Comparison of ENCODE assay signal across 21 cellular contexts in the genomic region with DNA sequence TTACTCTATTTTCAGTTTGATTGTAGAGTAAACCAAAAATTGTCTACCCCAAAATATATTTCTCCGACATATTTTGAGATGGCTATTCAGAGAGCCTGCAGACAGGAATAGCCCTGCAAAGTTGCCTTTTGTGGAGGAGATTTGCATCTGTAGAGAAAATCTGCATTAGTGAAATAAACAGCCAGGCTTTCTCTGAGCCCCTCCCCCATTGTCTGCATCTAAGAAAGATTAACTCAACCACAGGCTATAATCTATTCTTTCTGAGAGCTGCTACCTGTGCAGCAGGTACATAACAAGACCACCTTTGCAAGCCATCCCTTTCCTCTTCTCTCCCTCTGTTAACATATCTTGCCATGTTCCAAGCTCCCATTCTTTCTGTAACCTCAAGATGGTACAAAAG.
A peak's percentile ranks its signal among the peaks of the same experiment; 100 is the strongest.
DNase-seq lines count a peak whose midpoint lies in the region; ATAC-seq, FAIRE-seq and TF ChIP-seq lines count a peak whose summit lies in the region.
"Had no signal": no experiment of that assay in that cellular context is flagged by ENCODE, and none has a peak within 500 bp of the region (broad histone marks: within the 10 kb centered on the region; RNA-seq: fewer than 3 reads in every experiment).

No MANE protein-coding gene starts in this region.

- no peak overlapping the region for H4K8ac ChIP-seq in H1 (ENCODE audit: extremely low read depth, insufficient read depth, low read length)

- no peak overlapping the region for H3K4ac ChIP-seq in H1 (replicated peaks; ENCODE audit: insufficient read length, low read depth, low read length)

- H3K79me2 ChIP-seq in GM23338 (replicated peaks; ENCODE audit: insufficient read depth) (no peaks in the 10 kb centered on the region), H1 (ENCODE audit: control insufficient read depth in 1 of 2, insufficient read depth in 2 of 2, low read length in 2 of 2) (no peaks in the 10 kb centered on the region), OCI-LY7 (ENCODE audit: insufficient read depth, low read depth, low read length) (no peaks in the 10 kb centered on the region)

- H3K4me3 Mint-ChIP-seq in GM23338 = no peak overlapping the region
- H3K4me3 Mint-ChIP-seq: CD4-positive, alpha-beta T cell had no signal

- BruUV-seq in OCI-LY7 (replicated peaks; lab: Mats Ljungman, UMichigan) = no TSS peak

- H4K5ac ChIP-seq in H1 (ENCODE audit: insufficient read length, low read depth, low read length) = peak overlapping the region; percentile 84

- no peak for TF ChIP-seq EP300 in H1 (IDR thresholded peaks at IDR 0.05; ENCODE audit: borderline replicate concordance in 1 of 2, low read depth in 2 of 2, low read length in 2 of 2)

- H2BK12ac ChIP-seq in H1 (ENCODE audit: low read depth, low read length) = no peak overlapping the region

- H3K27me3 ChIP-seq in GM23338 (ENCODE audit: insufficient read depth) (no peaks in the 10 kb centered on the region), HUES64 (ENCODE audit: insufficient read depth, low read length) (no peaks in the 10 kb centered on the region), H1 (replicated peaks in 1 of 4; ENCODE audit: control insufficient read depth in 3 of 4, extremely low read depth in 1 of 4, insufficient read depth in 3 of 4, low read length in 3 of 4) (no peaks in the 10 kb centered on the region)

- DNase-seq in GM23338 (ENCODE audit: low spot score) (peak; percentile 54), H1 (ENCODE audit: low read depth in 1 of 2, low spot score in 2 of 2) (no peak), iPS-NIHi11 (ENCODE audit: low spot score) (peak; percentile 10), caudate nucleus (lab: John Stamatoyannopoulos, UW) (no peak), NCI-H446 (lab: John Stamatoyannopoulos, UW) (no peak), OCI-LY7 (ENCODE audit: low spot score) (no peak)
- DNase-seq: AML-193; CD4-positive, alpha-beta T cell; DMS153; DMS79; GDM1; HCEC 1CT had no signal

- POLR2A ChIA-PET in H1 (lab: Charles Lee; ENCODE audit: partially characterized antibody) = no interaction called here
- POLR2A ChIA-PET in OCI-LY7 (lab: Charles Lee) = no interaction called here

- H3K9me3 ChIP-seq in HUES64 (ENCODE audit: insufficient read depth, low read depth, low read length) (peaks cover 12% of the 10 kb centered on the region), H1 (ENCODE audit: insufficient read depth in 2 of 2, low read depth in 1 of 2, low read length in 1 of 2) (peaks cover 0 to 12% of the 10 kb centered on the region in 2 experiments; a peak in 2 of 4 replicates), OCI-LY7 (ENCODE audit: low read length) (no peaks in the 10 kb centered on the region)
- H3K9me3 ChIP-seq: A549 had no signal

- H2AFZ ChIP-seq in GM23338 (no peak overlapping the region), H1 (ENCODE audit: low read length) (no peak overlapping the region), OCI-LY7 (ENCODE audit: low read length) (no peak overlapping the region)

- H4K20me1 ChIP-seq in GM23338 (replicated peaks; ENCODE audit: insufficient read depth) = no peaks in the 10 kb centered on the region
- no peaks in the 10 kb centered on the region for H4K20me1 ChIP-seq in H1 (replicated peaks in 1 of 2; ENCODE audit: control insufficient read depth in 1 of 2, insufficient read depth in 2 of 2, low read length in 2 of 2)
- H4K20me1 ChIP-seq in OCI-LY7 (ENCODE audit: insufficient read depth, low read length) = no peaks in the 10 kb centered on the region

- H3K23me2 ChIP-seq in H1 (ENCODE audit: low read depth, low read length) = no peaks in the 10 kb centered on the region

- no peak for TF ChIP-seq RAD21 in H1 (IDR thresholded peaks at IDR 0.05 in 1 of 2, conservative IDR thresholded peaks at IDR 0.05 in 1 of 2; ENCODE audit: low read depth in 2 of 2, low read length in 2 of 2)

- peak; percentile 44; the same call in 2 of the 3 replicates for ATAC-seq in GM23338
- ATAC-seq: A549 had no signal

- H3K27me3 Mint-ChIP-seq in GM23338 (ENCODE audit: insufficient read depth, low read depth, poor library complexity) = no peaks in the 10 kb centered on the region
- H3K27me3 Mint-ChIP-seq: CD4-positive, alpha-beta T cell had no signal

- H3K9me2 ChIP-seq in GM23338 (ENCODE audit: insufficient read depth) (peaks cover 12% of the 10 kb centered on the region), OCI-LY7 (ENCODE audit: insufficient read depth, low read length) (no peaks in the 10 kb centered on the region)

- intact Hi-C loops in OCI-LY7 (cut with micrococcal nuclease; ENCODE audit: unreplicated experiment) = no loop called here

- no peaks in the 10 kb centered on the region for H3F3A ChIP-seq in GM23338 (replicated peaks; ENCODE audit: low read depth)

- peak overlapping the region; percentile 55 for H2BK120ac ChIP-seq in H1 (replicated peaks; ENCODE audit: low read depth, low read length)

- H3K9me3 Mint-ChIP-seq in GM23338 = peaks cover 35% of the 10 kb centered on the region

- H3K4me1 Mint-ChIP-seq in GM23338 = peaks cover 40% of the 10 kb centered on the region

- H2AK5ac ChIP-seq in H1 (ENCODE audit: low read depth, low read length) = no peak overlapping the region

- peaks cover 29% of the 10 kb centered on the region for H3K4me1 ChIP-seq in GM23338 (ENCODE audit: insufficient read depth)
- peaks cover 18% of the 10 kb centered on the region for H3K4me1 ChIP-seq in HUES64 (ENCODE audit: insufficient read depth, low read length)
- H3K4me1 ChIP-seq in H1 (replicated peaks in 1 of 4; ENCODE audit: control insufficient read depth in 3 of 4, insufficient read depth in 4 of 4, low read length in 3 of 4) = peaks cover 0 to 7% (median 2%) of the 10 kb centered on the region in 4 experiments; a peak in 2 of 7 replicates
- H3K4me1 ChIP-seq in OCI-LY7 (ENCODE audit: insufficient read depth, low read length, poor library complexity, severe bottlenecking) = no peaks in the 10 kb centered on the region
- H3K4me1 ChIP-seq: A549 had no signal

- H3K4me2 ChIP-seq in GM23338 (peak overlapping the region; percentile 65), H1 (ENCODE audit: insufficient read depth in 1 of 2, low read depth in 2 of 2, low read length in 2 of 2) (peak overlapping the region; percentile 38 to 57; a peak in 3 of 4 replicates), OCI-LY7 (ENCODE audit: low read length) (no peak overlapping the region)
- H3K4me2 ChIP-seq: A549, KMS-11 had no signal

- no peak for TF ChIP-seq POLR2A in H1 (IDR thresholded peaks at IDR 0.05; ENCODE audit: control extremely low read depth in 1 of 2, low read depth in 2 of 2, low read length in 2 of 2)

- H3K27ac ChIP-seq in GM23338 (ENCODE audit: low read depth) (peak overlapping the region; percentile 77), HUES64 (ENCODE audit: low read depth, low read length) (peak overlapping the region; percentile 84), H1 (ENCODE audit: low read depth, low read length) (no peak overlapping the region), caudate nucleus (ENCODE audit: low read depth, low read length) (no peak overlapping the region), OCI-LY7 (ENCODE audit: low read depth, low read length, poor library complexity, severe bottlenecking) (no peak overlapping the region)
- H3K27ac ChIP-seq: 22Rv1, A549, C4-2B, HL-60, KMS-11 had no signal

- H3K36me3 ChIP-seq in GM23338 (ENCODE audit: insufficient read depth) = 0 out of 2 replicates have a peak, but pooled peaks cover 12% of the 10 kb centered on the region
- H3K36me3 ChIP-seq in HUES64 (ENCODE audit: insufficient read depth, low read length) = no peaks in the 10 kb centered on the region
- no peaks in the 10 kb centered on the region for H3K36me3 ChIP-seq in H1 (ENCODE audit: control insufficient read depth in 2 of 4, insufficient read depth in 4 of 4, low read length in 3 of 4)
- no peaks in the 10 kb centered on the region for H3K36me3 ChIP-seq in OCI-LY7 (ENCODE audit: insufficient read depth, low read length)

- no peak overlapping the region for H3K18ac ChIP-seq in H1 (ENCODE audit: extremely low read depth, low read length)

- H3K56ac ChIP-seq in H1 (replicated peaks; ENCODE audit: insufficient read length, low read depth, low read length) = no peak overlapping the region

- no peak overlapping the region for H3K14ac ChIP-seq in H1 (ENCODE audit: insufficient read length)

- 83% methylated on average over 1 of the region's 1 CpG for WGBS in HUES64
- WGBS in H1 (ENCODE audit: extremely low coverage in 1 of 2, insufficient coverage in 1 of 2, insufficient read length in 1 of 2, insufficient replicate concordance in 2 of 2, low coverage in 1 of 2, low lambda C conversion rate in 2 of 2, missing lambda C conversion rate in 1 of 2), 2 experiments = 44% methylated on average over 1 of the region's 1 CpG; no CpG with 5 or more reads in 1 of the 2 experiments

- H3K23ac ChIP-seq in H1 (ENCODE audit: insufficient read length) = no peak overlapping the region

- no peaks in the 10 kb centered on the region for H3K79me1 ChIP-seq in H1 (ENCODE audit: low read depth, low read length)

- no peak overlapping the region for H2BK5ac ChIP-seq in H1 (ENCODE audit: low read depth, low read length)

- CTCF ChIA-PET in H1 (lab: Charles Lee; ENCODE audit: partially characterized antibody) (no interaction called here), OCI-LY7 (lab: Charles Lee; ENCODE audit: unreplicated experiment) (no interaction called here)

- H2BK15ac ChIP-seq in H1 (ENCODE audit: low read length) = no peak overlapping the region

- H3K9ac ChIP-seq in HUES64 (ENCODE audit: low read depth, low read length) (no peak overlapping the region), H1 (replicated peaks in 1 of 4; ENCODE audit: extremely low read depth in 1 of 4, low read depth in 3 of 4, low read length in 3 of 4) (no peak overlapping the region)
- H3K9ac ChIP-seq: KMS-11 had no signal

- peaks cover 49% of the 10 kb centered on the region for H3K36me3 Mint-ChIP-seq in GM23338 (ENCODE audit: low read depth)

- TF ChIP-seq CTCF in GM23338 (conservative IDR thresholded peaks at IDR 0.05; ENCODE audit: low read depth in 2 of 2) (no peak), H1 (IDR thresholded peaks at IDR 0.05; ENCODE audit: control extremely low read depth in 1 of 3, insufficient read depth in 1 of 3, low read depth in 1 of 3, low read length in 3 of 3) (no peak), OCI-LY7 (conservative IDR thresholded peaks at IDR 0.05; ENCODE audit: low read length) (no peak)

- no peak overlapping the region for H2BK20ac ChIP-seq in H1 (ENCODE audit: low read length)

- no peak overlapping the region for H4K91ac ChIP-seq in H1 (replicated peaks; ENCODE audit: insufficient read length, low read length)

- peak overlapping the region; percentile 14; the same call in 1 of the 2 replicates for H3K27ac Mint-ChIP-seq in GM23338
- H3K27ac Mint-ChIP-seq: CD4-positive, alpha-beta T cell had no signal

- peak; percentile 13 for FAIRE-seq in H1 (lab: Jason Lieb, UNC)
- FAIRE-seq: A549, GM12892, GM18507, HTR-8/SVneo had no signal

- H3K4me3 ChIP-seq in GM23338 (peak overlapping the region; percentile 34), HUES64 (ENCODE audit: low read length) (no peak overlapping the region; the same call in 1 of the 2 replicates), H1 (ENCODE audit: extremely low read depth in 1 of 4, insufficient read depth in 2 of 4, low read depth in 3 of 4, low read length in 4 of 4) (peak overlapping the region in 1 of 4 experiments; percentile 28; a peak in 1 of 8 replicates), OCI-LY7 (ENCODE audit: low read depth, low read length, poor library complexity, severe bottlenecking) (no peak overlapping the region)
- H3K4me3 ChIP-seq: A549 had no signal

TF ChIP-seq in H1, 55 proteins besides CTCF, POLR2A, EP300 and RAD21 (continues in another document):
- no peak for TF ChIP-seq KDM4A (IDR thresholded peaks at IDR 0.05; ENCODE audit: low read depth, low read length, severe bottlenecking)

Comparison
In these comparisons a context has a peak if more than half of its experiments do, and no peak if none do; other contexts are left out.
1. DNase-seq: peak in GM23338 (single experiment) and iPS-NIHi11 (single experiment); none in H1 (0 of 2), caudate nucleus (0 of 61), NCI-H446 (0 of 2) and OCI-LY7 (single experiment).
2. H3K27ac ChIP-seq: peak in GM23338 (single experiment) and HUES64 (single experiment); none in H1 (single experiment), caudate nucleus (single experiment) and OCI-LY7 (single experiment).